1 cellular context compared by ENCODE assay signal in the genomic region with DNA sequence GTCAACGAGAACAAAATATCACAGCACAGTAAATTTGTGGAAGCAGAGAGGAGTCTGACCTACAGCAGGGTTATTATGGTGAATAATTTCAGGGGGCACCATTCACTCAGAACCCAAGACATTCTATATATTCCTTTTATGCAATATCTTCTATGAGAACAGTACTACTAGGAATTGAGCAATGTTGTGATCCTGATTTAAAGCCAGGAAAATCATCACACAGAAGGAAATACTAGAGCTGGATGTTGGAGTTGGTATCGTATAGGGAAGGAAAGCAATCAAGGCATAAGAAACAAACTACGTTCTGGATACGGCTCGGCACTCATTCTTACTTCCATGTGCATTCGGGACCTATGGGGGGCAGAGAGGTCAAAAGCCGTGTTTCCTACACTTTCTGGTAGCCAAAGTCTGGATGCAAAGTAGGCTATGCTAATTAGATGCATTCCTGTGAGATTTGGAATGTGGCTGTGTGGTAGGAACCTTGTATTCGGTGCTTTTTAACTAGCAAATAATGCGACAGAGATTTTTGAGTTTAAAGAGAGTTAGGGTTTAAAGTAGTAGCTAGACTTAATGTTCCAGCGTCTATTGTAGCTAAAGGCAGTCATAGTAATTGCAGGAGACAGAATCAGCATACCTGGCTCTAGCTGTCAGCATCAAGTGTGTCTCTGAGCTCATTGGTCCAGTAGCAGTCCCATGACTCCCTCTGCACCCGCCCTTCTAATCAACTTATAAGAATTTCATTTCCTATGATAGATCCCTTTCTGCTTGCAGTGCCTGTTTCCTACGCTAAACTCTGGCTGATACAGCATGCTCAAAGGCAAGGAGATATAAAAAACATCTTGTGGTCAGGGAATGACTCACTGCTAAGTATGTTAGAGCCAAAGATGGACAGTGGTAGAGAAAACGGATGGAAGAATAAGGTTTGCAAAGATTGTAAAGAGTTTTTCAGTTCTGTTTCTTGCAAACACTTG.
TF ChIP-seq lines count a peak whose summit lies in the region.

No MANE protein-coding gene starts in this region.

TF ChIP-seq in GM23338, 12 proteins besides CTCF, POLR2A, EP300 and RAD21 (continued from another document):
- TF ChIP-seq, protein P1, sequence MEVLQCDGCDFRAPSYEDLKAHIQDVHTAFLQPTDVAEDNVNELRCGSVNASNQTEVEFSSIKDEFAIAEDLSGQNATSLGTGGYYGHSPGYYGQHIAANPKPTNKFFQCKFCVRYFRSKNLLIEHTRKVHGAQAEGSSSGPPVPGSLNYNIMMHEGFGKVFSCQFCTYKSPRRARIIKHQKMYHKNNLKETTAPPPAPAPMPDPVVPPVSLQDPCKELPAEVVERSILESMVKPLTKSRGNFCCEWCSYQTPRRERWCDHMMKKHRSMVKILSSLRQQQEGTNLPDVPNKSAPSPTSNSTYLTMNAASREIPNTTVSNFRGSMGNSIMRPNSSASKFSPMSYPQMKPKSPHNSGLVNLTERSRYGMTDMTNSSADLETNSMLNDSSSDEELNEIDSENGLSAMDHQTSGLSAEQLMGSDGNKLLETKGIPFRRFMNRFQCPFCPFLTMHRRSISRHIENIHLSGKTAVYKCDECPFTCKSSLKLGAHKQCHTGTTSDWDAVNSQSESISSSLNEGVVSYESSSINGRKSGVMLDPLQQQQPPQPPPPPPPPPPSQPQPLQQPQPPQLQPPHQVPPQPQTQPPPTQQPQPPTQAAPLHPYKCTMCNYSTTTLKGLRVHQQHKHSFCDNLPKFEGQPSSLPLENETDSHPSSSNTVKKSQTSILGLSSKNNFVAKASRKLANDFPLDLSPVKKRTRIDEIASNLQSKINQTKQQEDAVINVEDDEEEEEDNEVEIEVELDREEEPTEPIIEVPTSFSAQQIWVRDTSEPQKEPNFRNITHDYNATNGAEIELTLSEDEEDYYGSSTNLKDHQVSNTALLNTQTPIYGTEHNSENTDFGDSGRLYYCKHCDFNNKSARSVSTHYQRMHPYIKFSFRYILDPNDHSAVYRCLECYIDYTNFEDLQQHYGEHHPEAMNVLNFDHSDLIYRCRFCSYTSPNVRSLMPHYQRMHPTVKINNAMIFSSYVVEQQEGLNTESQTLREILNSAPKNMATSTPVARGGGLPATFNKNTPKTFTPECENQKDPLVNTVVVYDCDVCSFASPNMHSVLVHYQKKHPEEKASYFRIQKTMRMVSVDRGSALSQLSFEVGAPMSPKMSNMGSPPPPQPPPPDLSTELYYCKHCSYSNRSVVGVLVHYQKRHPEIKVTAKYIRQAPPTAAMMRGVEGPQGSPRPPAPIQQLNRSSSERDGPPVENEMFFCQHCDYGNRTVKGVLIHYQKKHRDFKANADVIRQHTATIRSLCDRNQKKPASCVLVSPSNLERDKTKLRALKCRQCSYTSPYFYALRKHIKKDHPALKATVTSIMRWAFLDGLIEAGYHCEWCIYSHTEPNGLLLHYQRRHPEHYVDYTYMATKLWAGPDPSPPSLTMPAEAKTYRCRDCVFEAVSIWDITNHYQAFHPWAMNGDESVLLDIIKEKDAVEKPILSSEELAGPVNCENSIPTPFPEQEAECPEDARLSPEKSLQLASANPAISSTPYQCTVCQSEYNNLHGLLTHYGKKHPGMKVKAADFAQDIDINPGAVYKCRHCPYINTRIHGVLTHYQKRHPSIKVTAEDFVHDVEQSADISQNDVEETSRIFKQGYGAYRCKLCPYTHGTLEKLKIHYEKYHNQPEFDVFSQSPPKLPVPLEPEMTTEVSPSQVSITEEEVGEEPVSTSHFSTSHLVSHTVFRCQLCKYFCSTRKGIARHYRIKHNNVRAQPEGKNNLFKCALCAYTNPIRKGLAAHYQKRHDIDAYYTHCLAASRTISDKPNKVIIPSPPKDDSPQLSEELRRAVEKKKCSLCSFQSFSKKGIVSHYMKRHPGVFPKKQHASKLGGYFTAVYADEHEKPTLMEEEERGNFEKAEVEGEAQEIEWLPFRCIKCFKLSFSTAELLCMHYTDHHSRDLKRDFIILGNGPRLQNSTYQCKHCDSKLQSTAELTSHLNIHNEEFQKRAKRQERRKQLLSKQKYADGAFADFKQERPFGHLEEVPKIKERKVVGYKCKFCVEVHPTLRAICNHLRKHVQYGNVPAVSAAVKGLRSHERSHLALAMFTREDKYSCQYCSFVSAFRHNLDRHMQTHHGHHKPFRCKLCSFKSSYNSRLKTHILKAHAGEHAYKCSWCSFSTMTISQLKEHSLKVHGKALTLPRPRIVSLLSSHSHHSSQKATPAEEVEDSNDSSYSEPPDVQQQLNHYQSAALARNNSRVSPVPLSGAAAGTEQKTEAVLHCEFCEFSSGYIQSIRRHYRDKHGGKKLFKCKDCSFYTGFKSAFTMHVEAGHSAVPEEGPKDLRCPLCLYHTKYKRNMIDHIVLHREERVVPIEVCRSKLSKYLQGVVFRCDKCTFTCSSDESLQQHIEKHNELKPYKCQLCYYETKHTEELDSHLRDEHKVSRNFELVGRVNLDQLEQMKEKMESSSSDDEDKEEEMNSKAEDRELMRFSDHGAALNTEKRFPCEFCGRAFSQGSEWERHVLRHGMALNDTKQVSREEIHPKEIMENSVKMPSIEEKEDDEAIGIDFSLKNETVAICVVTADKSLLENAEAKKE (CRISPR knock-in tag; IDR thresholded peaks at IDR 0.05) = no peak
- no peak for TF ChIP-seq JUNB (IDR thresholded peaks at IDR 0.05; ENCODE audit: unreplicated experiment)
- TF ChIP-seq POLR2AphosphoS5 (IDR thresholded peaks at IDR 0.05; ENCODE audit: low read depth) = no peak
- TF ChIP-seq EZH2 (IDR thresholded peaks at IDR 0.05; ENCODE audit: low read depth, unreplicated experiment) = no peak
TF ChIP-seq in GM23338: peak in this region for 0.
